ENCODE assay signal across 14 cellular contexts in genomic region chr13:109655206-109655600, GRCh38.
A peak's percentile ranks its signal among the peaks of the same experiment; 100 is the strongest.
DNase-seq lines count a peak whose midpoint lies in the region; TF ChIP-seq lines count a peak whose summit lies in the region.
"Had no signal": no experiment of that assay in that cellular context is flagged by ENCODE, and none has a peak within 500 bp of the region (broad histone marks: within the 10 kb centered on the region; RNA-seq: fewer than 3 reads in every experiment).

No MANE protein-coding gene starts in this region.

- no peak for TF ChIP-seq CTCF in foreskin fibroblast (IDR thresholded peaks at IDR 0.05; ENCODE audit: low read depth, low read length)
- TF ChIP-seq CTCF in MM.1S (IDR thresholded peaks at IDR 0.05; ENCODE audit: low read length), result no peak

- H3K27me3 Mint-ChIP-seq in CD4-positive, alpha-beta memory T cell, result peaks cover 6% of the 10 kb centered on the region in 2 donors

- no peak overlapping the region for H3K27ac Mint-ChIP-seq in CD4-positive, alpha-beta memory T cell

- no peaks in the 10 kb centered on the region for H3F3A ChIP-seq in MM.1S (ENCODE audit: insufficient read depth, low read length)

- no peaks in the 10 kb centered on the region for H3K9me2 ChIP-seq in MM.1S (replicated peaks; ENCODE audit: insufficient read depth, low read length)

- no peaks in the 10 kb centered on the region for H3K36me3 Mint-ChIP-seq in CD4-positive, alpha-beta memory T cell

- no peak overlapping the region for H3K4me3 ChIP-seq in foreskin fibroblast (ENCODE audit: low read depth in 1 of 2, low read length in 2 of 2)
- no peak overlapping the region for H3K4me3 ChIP-seq in MM.1S (ENCODE audit: low read length)
- no peak overlapping the region for H3K4me3 ChIP-seq in CD4-positive, alpha-beta memory T cell (ENCODE audit: low read length in 2 of 2)
- no peak overlapping the region for H3K4me3 ChIP-seq in MG63

- CTCF ChIA-PET in CD4-positive, alpha-beta memory T cell (lab: Charles Lee; ENCODE audit: partially characterized antibody), result no interaction called here

- no peaks in the 10 kb centered on the region for H3K9me3 ChIP-seq in MM.1S (replicated peaks; ENCODE audit: insufficient read depth, low read length)
- no peaks in the 10 kb centered on the region for H3K9me3 ChIP-seq in CD4-positive, alpha-beta memory T cell (ENCODE audit: control insufficient read depth in 1 of 2, low read length in 2 of 2)
- H3K9me3 ChIP-seq in MG63, result no peaks in the 10 kb centered on the region

- no peaks in the 10 kb centered on the region for H3K36me3 ChIP-seq in MM.1S (replicated peaks; ENCODE audit: insufficient read depth, low read length)
- no peaks in the 10 kb centered on the region for H3K36me3 ChIP-seq in CD4-positive, alpha-beta memory T cell (ENCODE audit: insufficient read depth, low read length)
- H3K36me3 ChIP-seq in MG63, result no peaks in the 10 kb centered on the region

- DNase-seq in Ammon's horn (ENCODE audit: low spot score), result peak; percentile 36
- DNase-seq in SK-MEL-5 (ENCODE audit: low read depth, low spot score), result peak; percentile 3
- DNase-seq in foreskin fibroblast, result peak; percentile 39 to 71
- peak; percentile 84 for DNase-seq in pons (ENCODE audit: low spot score)
- DNase-seq in MM.1S, result no peak
- DNase-seq in CD4-positive, alpha-beta memory T cell, result no peak
- DNase-seq in stimulated activated CD4-positive, alpha-beta T cell treated with anti-CD3 and anti-CD28 coated beads, Interleukin-2, amount 100 ng/mL, for 24 hours, result no peak
- DNase-seq in MG63, result no peak
- DNase-seq: activated CD4-positive, alpha-beta T cell treated with anti-CD3 and anti-CD28 coated beads, Interleukin-2, amount 50 U/mL, for 4 hours; EL; mesendoderm; NCI-H2171 treated with DMSO at 0.1 percent for 48 hours; occipital lobe; PC-3 had no signal

- no peak overlapping the region for H2AFZ ChIP-seq in MM.1S (ENCODE audit: low read length)

- H3K4me1 Mint-ChIP-seq in CD4-positive, alpha-beta memory T cell, result peaks cover 0 to 5% (median 0%) of the 10 kb centered on the region in 4 donors

- H3K27ac ChIP-seq in MM.1S (ENCODE audit: low read length), result no peak overlapping the region
- H3K27ac ChIP-seq in CD4-positive, alpha-beta memory T cell (ENCODE audit: low read depth, low read length), result no peak overlapping the region

- H3K4me1 ChIP-seq in MM.1S (ENCODE audit: low read length), result no peaks in the 10 kb centered on the region
- H3K4me1 ChIP-seq in CD4-positive, alpha-beta memory T cell (ENCODE audit: insufficient read depth, low read length), result no peaks in the 10 kb centered on the region

- H3K79me2 ChIP-seq in MM.1S (ENCODE audit: low read length), result no peaks in the 10 kb centered on the region

- H3K9ac ChIP-seq in MM.1S (ENCODE audit: low read length), result no peak overlapping the region

- H4K20me1 ChIP-seq in MM.1S (ENCODE audit: insufficient read depth, low read length), result no peaks in the 10 kb centered on the region

- H3K27me3 ChIP-seq in MM.1S (replicated peaks; ENCODE audit: insufficient read depth, low read length) (no peaks in the 10 kb centered on the region), MG63 (no peaks in the 10 kb centered on the region; the same call in 1 of the 2 replicates)
- no peaks in the 10 kb centered on the region for H3K27me3 ChIP-seq in CD4-positive, alpha-beta memory T cell (ENCODE audit: insufficient read depth, low read length)

- peaks cover 0 to 2% (median 0%) of the 10 kb centered on the region in 8 donors for H3K9me3 Mint-ChIP-seq in CD4-positive, alpha-beta memory T cell

- intact Hi-C loops in CD4-positive, alpha-beta memory T cell (cut with micrococcal nuclease), result no loop called here

- POLR2A ChIA-PET in CD4-positive, alpha-beta memory T cell (lab: Charles Lee; ENCODE audit: partially characterized antibody), result no interaction called here

- in situ Hi-C loops in SK-MEL-5 (cut with HindIII; ENCODE audit: low pct_unique_long_range_greater_than_20kb, low sequenced_read_pairs), result no loop called here

- no peak overlapping the region for H3K4me3 Mint-ChIP-seq in CD4-positive, alpha-beta memory T cell

- no peak overlapping the region for H3K4me2 ChIP-seq in MM.1S (ENCODE audit: low read depth, low read length)

Comparison
In these comparisons a context has a peak if more than half of its experiments do, and no peak if none do; other contexts are left out.
1. DNase-seq: peak in Ammon's horn (single experiment), SK-MEL-5 (single experiment), foreskin fibroblast (2 of 2) and pons (single experiment); none in MM.1S (single experiment), CD4-positive, alpha-beta memory T cell (0 of 5), stimulated activated CD4-positive, alpha-beta T cell treated with anti-CD3 and anti-CD28 coated beads, Interleukin-2, amount 100 ng/mL, for 24 hours (0 of 2) and MG63 (single experiment).